In the genomic region with DNA sequence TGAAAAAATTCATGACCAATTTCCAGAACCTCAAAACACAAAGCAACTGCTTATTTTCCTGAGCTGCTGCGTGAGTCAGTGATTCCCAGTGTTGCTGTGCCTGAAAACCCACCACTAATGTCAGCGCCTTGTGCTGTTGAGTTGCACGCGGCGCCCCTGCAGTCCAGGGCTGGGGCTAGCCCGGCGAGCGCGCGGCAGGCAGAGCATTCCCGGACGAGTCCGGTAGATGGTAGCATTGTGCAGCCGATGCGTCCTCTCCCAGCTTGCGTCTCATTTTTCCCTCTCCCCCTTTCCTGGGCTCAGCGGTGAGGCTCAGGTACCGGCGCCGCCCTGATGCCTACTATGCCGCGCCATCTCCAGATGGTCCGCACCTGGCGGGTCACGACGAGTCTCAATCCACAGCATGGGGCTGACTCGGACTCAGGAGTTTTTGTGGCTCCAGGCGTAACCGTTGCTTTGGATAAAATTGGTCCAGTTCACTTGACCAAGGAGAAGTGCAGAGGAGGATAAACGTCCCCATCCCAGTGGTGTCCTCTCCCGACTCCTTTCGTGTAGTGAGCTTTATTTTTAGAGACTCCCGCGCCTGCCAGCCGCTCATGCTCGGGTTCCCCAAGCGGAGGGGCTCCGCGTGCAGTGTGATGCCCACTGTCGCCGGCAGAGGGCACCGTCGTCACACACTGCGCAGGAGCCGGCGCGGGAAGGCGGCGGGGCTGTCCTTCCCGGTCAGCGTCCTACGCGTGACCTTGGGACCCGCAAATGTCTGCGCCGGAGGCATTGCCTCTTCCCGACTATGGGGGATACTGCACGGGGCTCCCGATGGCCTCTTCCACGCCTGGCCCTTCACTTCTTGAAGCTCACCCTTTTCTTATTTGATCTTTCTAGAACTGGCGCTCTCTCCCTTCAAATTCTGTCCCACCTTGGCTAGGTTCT, we compare ENCODE assay signal across 8 cellular contexts. TPM values are rescaled to one million over a fixed set of nuclear protein-coding genes. Genes with fewer than 3 reads are reported as not detected.
DNase-seq lines count a peak whose midpoint lies in the region; ATAC-seq and TF ChIP-seq lines count a peak whose summit lies in the region.

No MANE protein-coding gene starts in this region.

- H3K9me3 ChIP-seq in HCT116 (ENCODE audit: control insufficient read depth in 1 of 2, insufficient read depth in 1 of 2, low read depth in 1 of 2, low read length in 2 of 2) (no peaks in the 10 kb centered on the region), MM.1S (replicated peaks; ENCODE audit: insufficient read depth, low read length) (no peaks in the 10 kb centered on the region)

- no peaks in the 10 kb centered on the region for H3F3A ChIP-seq in MM.1S (ENCODE audit: insufficient read depth, low read length)

- peak overlapping the region; percentile 87 for H3K4me2 ChIP-seq in HCT116 (ENCODE audit: low read length)
- peak overlapping the region; percentile 94 for H3K4me2 ChIP-seq in MM.1S (ENCODE audit: low read depth, low read length)

- TF ChIP-seq CTCF in HCT116 (IDR thresholded peaks at IDR 0.05 in 2 of 3, conservative IDR thresholded peaks at IDR 0.05 in 1 of 3; ENCODE audit: borderline replicate concordance in 1 of 3, insufficient read depth in 1 of 3, low read depth in 2 of 3, low read length in 2 of 3): peak; percentile 37 to 96 (median 67); a peak in 5 of 6 replicates
- TF ChIP-seq CTCF in MM.1S (IDR thresholded peaks at IDR 0.05; ENCODE audit: low read length): peak; percentile 65

- H3K4me3 ChIP-seq in HCT116 (replicated peaks in 1 of 2; ENCODE audit: low read depth in 1 of 2, low read length in 2 of 2) (peak overlapping the region; percentile 32 to 52), MM.1S (ENCODE audit: low read length) (peak overlapping the region; percentile 90)

- H3K79me2 ChIP-seq in HCT116 (ENCODE audit: insufficient read depth, low read length) (no peaks in the 10 kb centered on the region), MM.1S (ENCODE audit: low read length) (no peaks in the 10 kb centered on the region)

- no peaks in the 10 kb centered on the region for H4K20me1 ChIP-seq in HCT116 (ENCODE audit: insufficient read depth)
- H4K20me1 ChIP-seq in MM.1S (ENCODE audit: insufficient read depth, low read length): no peaks in the 10 kb centered on the region

- H3K27ac ChIP-seq in HCT116 (ENCODE audit: low read depth, low read length) (no peak overlapping the region), MM.1S (ENCODE audit: low read length) (peak overlapping the region; percentile 52; the same call in 1 of the 2 replicates)

- ATAC-seq in HCT116: peak; percentile 97

- peak; percentile 68 for TF ChIP-seq RAD21 in HCT116 (IDR thresholded peaks at IDR 0.05; ENCODE audit: low read depth)

- H3K9ac ChIP-seq in HCT116 (ENCODE audit: low read length) (peak overlapping the region; percentile 36; the same call in 1 of the 2 replicates), MM.1S (ENCODE audit: low read length) (peak overlapping the region; percentile 76)

- POLR2A ChIA-PET in HCT116 (lab: Charles Lee): no interaction called here

- H3K36me3 ChIP-seq in HCT116 (ENCODE audit: control insufficient read depth in 1 of 2, insufficient read depth in 2 of 2, low read length in 2 of 2) (no peaks in the 10 kb centered on the region), MM.1S (replicated peaks; ENCODE audit: insufficient read depth, low read length) (no peaks in the 10 kb centered on the region)

- peaks cover 8% of the 10 kb centered on the region; the same call in 1 of the 2 replicates for H3K27me3 ChIP-seq in HCT116 (ENCODE audit: insufficient read depth, low read length)
- H3K27me3 ChIP-seq in MM.1S (replicated peaks; ENCODE audit: insufficient read depth, low read length): no peaks in the 10 kb centered on the region

- RAD21 ChIA-PET in HCT116 (lab: Charles Lee; ENCODE audit: low non-redundant PET in 1 of 2, low total read pairs in 2 of 2, uncharacterized antibody in 2 of 2, unreplicated experiment in 2 of 2): interaction anchor here in 1 of 2 experiments (1.5 kb wide), 1 partner anchor 126 kb away, joined by 6 read pairs; no protein-coding TSS in a partner anchor

- peak overlapping the region; percentile 99 for H2AFZ ChIP-seq in HCT116 (ENCODE audit: low read depth, low read length, poor library complexity, severe bottlenecking)
- peak overlapping the region; percentile 99 for H2AFZ ChIP-seq in MM.1S (ENCODE audit: low read length)

- CTCF ChIA-PET in HCT116 (lab: Charles Lee): interaction anchor here (0.6 to 2.9 kb wide), 16 partner anchors 8 to 277 kb away, joined by 3 to 17 read pairs (median 3); no protein-coding TSS in a partner anchor

- TF ChIP-seq POLR2A in HCT116 (IDR thresholded peaks at IDR 0.05; ENCODE audit: borderline replicate concordance, extremely low read depth, insufficient read depth, insufficient read length): no peak

- no TSS peak for BruUV-seq in HCT116 (replicated peaks; lab: Mats Ljungman, UMichigan)

- DNase-seq in GDM1 (lab: John Stamatoyannopoulos, UW): peak; percentile 68
- DNase-seq in HCT116 (ENCODE audit: low read depth, low spot score): peak; percentile 43
- peak; percentile 78 for DNase-seq in MM.1S
- DNase-seq in SK-N-DZ (ENCODE audit: low spot score): peak; percentile 76
- DNase-seq in activated naive CD4-positive, alpha-beta T cell treated with anti-CD3 and anti-CD28 coated beads, Interleukin-2, amount 50 U/mL, for 16 hours: peak; percentile 73
- DNase-seq in glomerular endothelial cell (ENCODE audit: extremely low read depth, low read depth, low spot score): peak; percentile 48
- peak in 54 of 56 donors; percentile 12 to 88 (median 72) for DNase-seq in nucleus accumbens (lab: John Stamatoyannopoulos, UW)
- peak; percentile 88 for DNase-seq in superior temporal gyrus (ENCODE audit: extremely low spot score)

- intact Hi-C loops in HCT116 (cut with micrococcal nuclease): loop anchor here (2.0 kb wide), 1 partner anchor 125 kb away; no protein-coding TSS in a partner anchor

- H3K4me1 ChIP-seq in HCT116 (ENCODE audit: control insufficient read depth in 1 of 2, insufficient read depth in 2 of 2, low read length in 2 of 2) (peaks cover 2 to 15% of the 10 kb centered on the region in 2 experiments; a peak in 2 of 4 replicates), MM.1S (ENCODE audit: low read length) (peaks cover 8% of the 10 kb centered on the region; the same call in 1 of the 2 replicates)

- no peaks in the 10 kb centered on the region for H3K9me2 ChIP-seq in HCT116 (ENCODE audit: insufficient read depth)
- H3K9me2 ChIP-seq in MM.1S (replicated peaks; ENCODE audit: insufficient read depth, low read length): no peaks in the 10 kb centered on the region

TF ChIP-seq in HCT116, 20 proteins besides CTCF, POLR2A, EP300 and RAD21:
- TF ChIP-seq TCF7L2 (IDR thresholded peaks at IDR 0.05; ENCODE audit: borderline replicate concordance, extremely low read depth, insufficient read depth, insufficient read length) (peak; percentile 48), SRF (IDR thresholded peaks at IDR 0.05; ENCODE audit: low read depth) (no peak), MAX (IDR thresholded peaks at IDR 0.05) (peak; percentile 13; the same call in 1 of the 2 replicates)

RNA-seq across cellular contexts. Expression of gene IGFBP7, which starts 53.6 kb away (rescaled TPM):
- total RNA-seq in HCT116 (2021; ENCODE audit: unreplicated experiment) (0.91 TPM), glomerular endothelial cell (2,081 and 2,270 TPM in 2 replicates)
- polyA plus RNA-seq in HCT116 (2012): not detected in 2 replicates
- not detected in 2 replicates for polyA plus RNA-seq in SK-N-DZ (2014; cell fraction: cytosol; rRNA removed)
- not detected in 2 replicates for polyA plus RNA-seq in SK-N-DZ (2014; cell fraction: nucleus; rRNA removed)

Comparison
In these comparisons a context has a peak if more than half of its experiments do, and no peak if none do; other contexts are left out.
1. RNA of gene IGFBP7, which starts 53.6 kb away (total RNA-seq): 2,081 to 2,270 TPM in glomerular endothelial cell; 0.91 TPM in HCT116 (single experiment); every median in the first group is over 1,000 times any median in the second.
2. Peak in every context shown above with its lines, with median percentiles within 50 percentile points of each other: DNase-seq.